In genomic region chr3:78907367-78907766, GRCh38 we compare ENCODE assay signal across 2 cellular contexts.
TF ChIP-seq lines count a peak whose summit lies in the region.

No MANE protein-coding gene starts in this region.

TF ChIP-seq in SK-N-SH, 30 proteins besides CTCF, POLR2A, EP300 and RAD21 (continued from another document):
- TF ChIP-seq REST (IDR thresholded peaks at IDR 0.05; ENCODE audit: low read depth, low read length) (no peak), CHD2 (IDR thresholded peaks at IDR 0.05; ENCODE audit: low read length, partially characterized antibody) (no peak), TEAD4 (IDR thresholded peaks at IDR 0.05; ENCODE audit: borderline replicate concordance, insufficient read depth) (no peak), FOSL2 (IDR thresholded peaks at IDR 0.05; ENCODE audit: borderline replicate concordance, low read depth) (no peak)

TF ChIP-seq in WTC11, 78 proteins besides CTCF, POLR2A, EP300 and RAD21 (continued from another document):
- TF ChIP-seq E2F1 (CRISPR knock-in tag; IDR thresholded peaks at IDR 0.05) (no peak), ATF3 (CRISPR knock-in tag; conservative IDR thresholded peaks at IDR 0.05) (no peak), ZNF671 (CRISPR knock-in tag; IDR thresholded peaks at IDR 0.05) (no peak), EMX1 (CRISPR knock-in tag; IDR thresholded peaks at IDR 0.05) (no peak), ELF4 (CRISPR knock-in tag; IDR thresholded peaks at IDR 0.05; ENCODE audit: low read depth) (no peak), RELA (CRISPR knock-in tag; IDR thresholded peaks at IDR 0.05; ENCODE audit: borderline replicate concordance) (no peak), ZSCAN18 (CRISPR knock-in tag; IDR thresholded peaks at IDR 0.05) (no peak), TEAD4 (CRISPR knock-in tag; IDR thresholded peaks at IDR 0.05) (no peak), ZNF532 (CRISPR knock-in tag; IDR thresholded peaks at IDR 0.05; ENCODE audit: borderline replicate concordance) (no peak), NR3C1 (CRISPR knock-in tag; conservative IDR thresholded peaks at IDR 0.05; ENCODE audit: low read depth) (no peak), SMAD3 (CRISPR knock-in tag; IDR thresholded peaks at IDR 0.05; ENCODE audit: borderline replicate concordance) (no peak), ZNF416 (CRISPR knock-in tag; IDR thresholded peaks at IDR 0.05) (no peak)
